In the genomic region with DNA sequence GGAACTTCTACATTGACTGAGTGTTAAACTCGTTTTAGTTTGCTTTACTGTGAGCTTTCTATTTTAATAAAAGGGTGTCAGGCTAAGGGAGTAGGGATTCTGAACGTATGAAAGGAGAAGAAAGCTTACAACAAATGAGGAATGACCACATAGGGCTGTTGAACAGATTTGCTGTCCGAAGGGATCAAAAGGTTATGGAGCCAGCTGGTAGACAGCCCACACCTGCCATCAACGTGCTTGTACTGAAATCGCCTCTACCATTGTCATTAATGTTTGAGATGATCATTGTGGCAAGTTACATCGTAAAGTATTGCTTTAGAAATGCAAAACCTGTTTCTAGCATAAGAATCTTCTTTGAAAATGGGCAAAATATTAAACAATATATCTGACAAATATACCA, we compare ENCODE assay signal across 32 cellular contexts.
"Had no signal": no experiment of that assay in that cellular context is flagged by ENCODE, and none has a peak within 500 bp of the region (broad histone marks: within the 10 kb centered on the region; RNA-seq: fewer than 3 reads in every experiment).

No MANE protein-coding gene starts in this region.

- H3K27me3 ChIP-seq: ascending aorta, body of pancreas, breast epithelium, Peyer's patch had no signal

- H3K27me3 Mint-ChIP-seq: activated CD4-positive, alpha-beta T cell treated with anti-CD3 and anti-CD28 coated beads, Interleukin-2, amount 10 ng/mL, durations not matched to agents 24 days and 14 days; activated CD8-positive, alpha-beta T cell treated with anti-CD3 and anti-CD28 coated beads for 36 hours; activated naive CD8-positive, alpha-beta T cell treated with anti-CD3 and anti-CD28 coated beads, Interleukin-2, amount 10 ng/mL, durations not matched to agents 7 days and 5 days; activated T-helper 17 cell treated with anti-CD3 and anti-CD28 coated beads, Interleukin-2, amount 50 U/mL, for 72 hours; T-cell had no signal

- H3K4me1 ChIP-seq: ascending aorta, body of pancreas, breast epithelium, Peyer's patch had no signal

- H3K9me3 Mint-ChIP-seq: activated CD4-positive, alpha-beta T cell treated with anti-CD3 and anti-CD28 coated beads, Interleukin-2, amount 10 ng/mL, durations not matched to agents 24 days and 14 days; activated CD8-positive, alpha-beta T cell treated with anti-CD3 and anti-CD28 coated beads for 36 hours; activated naive CD8-positive, alpha-beta T cell treated with anti-CD3 and anti-CD28 coated beads, Interleukin-2, amount 10 ng/mL, durations not matched to agents 7 days and 5 days; activated T-cell treated with anti-CD3 and anti-CD28 coated beads, Interleukin-2, amount 50 U/mL, for 72 hours; activated T-helper 17 cell treated with anti-CD3 and anti-CD28 coated beads, Interleukin-2, amount 50 U/mL, for 72 hours; T-cell had no signal

- H3K27ac Mint-ChIP-seq: activated CD4-positive, alpha-beta T cell treated with anti-CD3 and anti-CD28 coated beads, Interleukin-2, amount 10 ng/mL, durations not matched to agents 24 days and 14 days; activated CD8-positive, alpha-beta T cell treated with anti-CD3 and anti-CD28 coated beads for 36 hours; activated naive CD8-positive, alpha-beta T cell treated with anti-CD3 and anti-CD28 coated beads, Interleukin-2, amount 10 ng/mL, durations not matched to agents 7 days and 5 days; activated T-cell treated with anti-CD3 and anti-CD28 coated beads, Interleukin-2, amount 50 U/mL, for 72 hours; activated T-helper 17 cell treated with anti-CD3 and anti-CD28 coated beads, Interleukin-2, amount 50 U/mL, for 72 hours; T-cell had no signal

- H3K9me3 ChIP-seq: ascending aorta, body of pancreas, breast epithelium, Peyer's patch had no signal

- ATAC-seq: activated CD8-positive, alpha-beta T cell treated with anti-CD3 and anti-CD28 coated beads for 36 hours; activated T-cell treated with anti-CD3 and anti-CD28 coated beads, Interleukin-2, amount 50 U/mL, for 72 hours; activated T-helper 17 cell treated with anti-CD3 and anti-CD28 coated beads, Interleukin-2, amount 50 U/mL, for 72 hours; body of pancreas; PC-3; SK-N-SH treated with all-trans-retinoic acid at 6 μM for 48 hours; T-cell had no signal

- DNase-seq: activated CD4-positive, alpha-beta T cell treated with anti-CD3 and anti-CD28 coated beads, Interleukin-2, amount 10 ng/mL, durations not matched to agents 24 days and 14 days; activated CD4-positive, alpha-beta T cell treated with anti-CD3 and anti-CD28 coated beads, Interleukin-2, amount 50 U/mL, for 4 hours; activated CD8-positive, alpha-beta T cell treated with anti-CD3 and anti-CD28 coated beads for 36 hours; activated effector memory CD4-positive, alpha-beta T cell treated with anti-CD3 and anti-CD28 coated beads, Interleukin-2, amount 50 U/mL, for 16 hours; activated naive CD4-positive, alpha-beta T cell; activated naive CD4-positive, alpha-beta T cell treated with anti-CD3 and anti-CD28 coated beads, Interleukin-2, amount 50 U/mL, for 16 hours; activated naive CD8-positive, alpha-beta T cell treated with anti-CD3 and anti-CD28 coated beads, Interleukin-2, amount 10 ng/mL, durations not matched to agents 7 days and 5 days; activated T-cell treated with anti-CD3 and anti-CD28 coated beads, Interleukin-2, amount 50 U/mL, for 1 hour; activated T-cell treated with anti-CD3 and anti-CD28 coated beads, Interleukin-2, amount 50 U/mL, for 72 hours; amygdala; body of pancreas; Karpas-422; KBM-7; NCI-H1105; NCI-H1417 treated with DMSO at 0.1 percent for 48 hours; NCI-H1694 treated with DMSO at 0.1 percent for 48 hours; NCI-H2029; NCI-H2107; NCI-H2171; NCI-H510A; NCI-H526; PC-3; Peyer's patch; RPMI8226; SIG-M5; T-cell; T-helper 2 cell; T-helper 9 cell had no signal

- H3K4me1 Mint-ChIP-seq: activated CD4-positive, alpha-beta T cell treated with anti-CD3 and anti-CD28 coated beads, Interleukin-2, amount 10 ng/mL, durations not matched to agents 24 days and 14 days; activated T-helper 17 cell treated with anti-CD3 and anti-CD28 coated beads, Interleukin-2, amount 50 U/mL, for 72 hours; T-cell had no signal

- H3K4me3 ChIP-seq: ascending aorta, body of pancreas, breast epithelium, Peyer's patch had no signal

- H3K4me3 Mint-ChIP-seq: activated CD4-positive, alpha-beta T cell treated with anti-CD3 and anti-CD28 coated beads, Interleukin-2, amount 10 ng/mL, durations not matched to agents 24 days and 14 days; activated CD8-positive, alpha-beta T cell treated with anti-CD3 and anti-CD28 coated beads for 36 hours; activated naive CD8-positive, alpha-beta T cell treated with anti-CD3 and anti-CD28 coated beads, Interleukin-2, amount 10 ng/mL, durations not matched to agents 7 days and 5 days; activated T-cell treated with anti-CD3 and anti-CD28 coated beads, Interleukin-2, amount 50 U/mL, for 72 hours; activated T-helper 17 cell treated with anti-CD3 and anti-CD28 coated beads, Interleukin-2, amount 50 U/mL, for 72 hours; T-cell had no signal

- H3K36me3 Mint-ChIP-seq: activated naive CD8-positive, alpha-beta T cell treated with anti-CD3 and anti-CD28 coated beads, Interleukin-2, amount 10 ng/mL, durations not matched to agents 7 days and 5 days had no signal

- H3K27ac ChIP-seq: ascending aorta, body of pancreas, breast epithelium, Peyer's patch had no signal
